ENCODE assay signal across 1 cellular context in genomic region chr4:24578364-24578763, GRCh38.
TF ChIP-seq lines count a peak whose summit lies in the region.

No MANE protein-coding gene starts in this region.

TF ChIP-seq in IMR-90, 13 proteins besides CTCF, POLR2A, EP300 and RAD21 (continued from another document):
- TF ChIP-seq USF2 (IDR thresholded peaks at IDR 0.05; ENCODE audit: low read depth, low read length): no peak
- TF ChIP-seq CEBPB (IDR thresholded peaks at IDR 0.05; ENCODE audit: low read depth, low read length): no peak
TF ChIP-seq in IMR-90: peak in this region for 0.
